In genomic region chrX:56618250-56618649, GRCh38 we compare ENCODE assay signal across 17 cellular contexts. TPM values are rescaled to one million over a fixed set of nuclear protein-coding genes. Genes with fewer than 3 reads are reported as not detected.
DNase-seq lines count a peak whose midpoint lies in the region; ATAC-seq and TF ChIP-seq lines count a peak whose summit lies in the region.
"Had no signal": no experiment of that assay in that cellular context is flagged by ENCODE, and none has a peak within 500 bp of the region (broad histone marks: within the 10 kb centered on the region; RNA-seq: fewer than 3 reads in every experiment).

No MANE protein-coding gene starts in this region.

- TF ChIP-seq POLR2A in right lobe of liver (IDR thresholded peaks at IDR 0.05) = no peak

- DNase-seq in WTC11 (ENCODE audit: low spot score) (no peak), iPS-NIHi7 (ENCODE audit: extremely low spot score) (peak; percentile 8), right lobe of liver (no peak), endothelial cell (ENCODE audit: low spot score) (no peak)
- DNase-seq in activated CD4-positive, alpha-beta memory T cell treated with anti-CD3 and anti-CD28 coated beads for 36 hours = no peak
- no peak for DNase-seq in activated CD4-positive, CD25-positive, alpha-beta regulatory T cell (lab: John Stamatoyannopoulos, UW)
- DNase-seq: Caco-2, DMS53, NCI-H1105, NCI-H187, NCI-H82, Peyer's patch, SHP77 had no signal

- H3K79me2 ChIP-seq in DOHH2 (ENCODE audit: control insufficient read depth, low read length) = no peaks in the 10 kb centered on the region

- CTCF ChIA-PET in WTC11 (lab: Charles Lee) = no interaction called here
- CTCF ChIA-PET in activated CD4-positive, alpha-beta memory T cell treated with anti-CD3 and anti-CD28 coated beads for 36 hours (lab: Charles Lee) = no interaction called here

- no peak overlapping the region for H3K27ac ChIP-seq in DOHH2 (ENCODE audit: low read depth, low read length)
- H3K27ac ChIP-seq in HUES6 (ENCODE audit: low read depth, low read length) = no peak overlapping the region
- H3K27ac ChIP-seq in right lobe of liver = no peak overlapping the region
- H3K27ac ChIP-seq: Peyer's patch had no signal

- peaks cover 9% of the 10 kb centered on the region for H3K9me3 Mint-ChIP-seq in WTC11
- H3K9me3 Mint-ChIP-seq in activated CD4-positive, alpha-beta memory T cell treated with anti-CD3 and anti-CD28 coated beads for 36 hours = peaks cover 20% of the 10 kb centered on the region
- no peaks in the 10 kb centered on the region for H3K9me3 Mint-ChIP-seq in endothelial cell (ENCODE audit: unreplicated experiment)

- H3K9me2 ChIP-seq in DOHH2 (replicated peaks; ENCODE audit: control insufficient read depth, low read length) = no peaks in the 10 kb centered on the region

- H4K20me1 ChIP-seq in DOHH2 (ENCODE audit: control insufficient read depth, insufficient read depth, low read depth, low read length) = no peaks in the 10 kb centered on the region

- H3K9ac ChIP-seq in HUES6 (ENCODE audit: low read length) = no peak overlapping the region

- 43% methylated on average over 3 of the region's 3 CpGs for WGBS in right lobe of liver (ENCODE audit: insufficient coverage, low coverage, low lambda C conversion rate, missing lambda C conversion rate)

- no peaks in the 10 kb centered on the region for H3K36me3 ChIP-seq in DOHH2 (ENCODE audit: control insufficient read depth, low read length)
- H3K36me3 ChIP-seq in HUES6 (ENCODE audit: control insufficient read depth, insufficient read depth, low read length) = no peaks in the 10 kb centered on the region
- H3K36me3 ChIP-seq in right lobe of liver = no peaks in the 10 kb centered on the region
- H3K36me3 ChIP-seq: Peyer's patch had no signal

- H3K27ac Mint-ChIP-seq in WTC11 = peak overlapping the region; percentile 92
- H3K27ac Mint-ChIP-seq in activated CD4-positive, alpha-beta memory T cell treated with anti-CD3 and anti-CD28 coated beads for 36 hours = no peak overlapping the region
- H3K27ac Mint-ChIP-seq in endothelial cell (ENCODE audit: unreplicated experiment) = no peak overlapping the region
- H3K27ac Mint-ChIP-seq: CD14-positive monocyte had no signal

- H3K27me3 ChIP-seq in DOHH2 (ENCODE audit: control insufficient read depth, low read length) (no peaks in the 10 kb centered on the region), HUES6 (ENCODE audit: control insufficient read depth, insufficient read depth, low read length) (no peaks in the 10 kb centered on the region), right lobe of liver (no peaks in the 10 kb centered on the region)
- H3K27me3 ChIP-seq: Peyer's patch had no signal

- H3K27me3 Mint-ChIP-seq in WTC11 (ENCODE audit: low read depth) (peaks cover 4% of the 10 kb centered on the region; the same call in 1 of the 2 replicates), endothelial cell (ENCODE audit: unreplicated experiment) (no peaks in the 10 kb centered on the region)
- no peaks in the 10 kb centered on the region for H3K27me3 Mint-ChIP-seq in activated CD4-positive, alpha-beta memory T cell treated with anti-CD3 and anti-CD28 coated beads for 36 hours

- peaks cover 3% of the 10 kb centered on the region; the same call in 1 of the 2 replicates for H3K36me3 Mint-ChIP-seq in WTC11
- peaks cover 8% of the 10 kb centered on the region for H3K36me3 Mint-ChIP-seq in activated CD4-positive, alpha-beta memory T cell treated with anti-CD3 and anti-CD28 coated beads for 36 hours
- no peaks in the 10 kb centered on the region for H3K36me3 Mint-ChIP-seq in endothelial cell (ENCODE audit: low read depth, unreplicated experiment)
- H3K36me3 Mint-ChIP-seq: CD14-positive monocyte had no signal

- TF ChIP-seq CTCF in DOHH2 (IDR thresholded peaks at IDR 0.05; ENCODE audit: low read depth, low read length, poor library complexity, severe bottlenecking) (no peak), WTC11 (IDR thresholded peaks at IDR 0.05) (no peak), right lobe of liver (IDR thresholded peaks at IDR 0.05) (no peak), endothelial cell (IDR thresholded peaks at IDR 0.05; ENCODE audit: unreplicated experiment) (no peak)

- no peaks in the 10 kb centered on the region for H3F3A ChIP-seq in DOHH2 (ENCODE audit: control insufficient read depth, insufficient read depth)

- H3K4me1 Mint-ChIP-seq in WTC11 (peaks cover 21% of the 10 kb centered on the region), endothelial cell (ENCODE audit: unreplicated experiment) (peaks cover 2% of the 10 kb centered on the region)
- no peaks in the 10 kb centered on the region for H3K4me1 Mint-ChIP-seq in activated CD4-positive, alpha-beta memory T cell treated with anti-CD3 and anti-CD28 coated beads for 36 hours (ENCODE audit: low read depth)

- H3K4me1 ChIP-seq in DOHH2 (ENCODE audit: control insufficient read depth, low read length) (peaks cover 4% of the 10 kb centered on the region; the same call in 1 of the 2 replicates), HUES6 (ENCODE audit: control insufficient read depth, insufficient read depth, low read length) (peaks cover 8% of the 10 kb centered on the region; the same call in 1 of the 2 replicates), right lobe of liver (no peaks in the 10 kb centered on the region)
- H3K4me1 ChIP-seq: Caco-2, Peyer's patch had no signal

- no peaks in the 10 kb centered on the region for H3K9me3 ChIP-seq in DOHH2 (ENCODE audit: control insufficient read depth, insufficient read depth, low read length)
- H3K9me3 ChIP-seq in HUES6 (ENCODE audit: control insufficient read depth, insufficient read depth, low read depth, low read length) = peaks cover 15% of the 10 kb centered on the region
- no peaks in the 10 kb centered on the region for H3K9me3 ChIP-seq in right lobe of liver
- H3K9me3 ChIP-seq: Caco-2, Peyer's patch had no signal

- 0 out of 2 replicates have a peak overlapping the region, but pooled peaks have one; percentile 8 for H3K4me2 ChIP-seq in DOHH2 (ENCODE audit: low read length)

- no peak overlapping the region for H3K4me3 ChIP-seq in DOHH2 (ENCODE audit: low read length)
- peak overlapping the region; percentile 30 for H3K4me3 ChIP-seq in HUES6 (ENCODE audit: low read depth, low read length)
- no peak overlapping the region for H3K4me3 ChIP-seq in right lobe of liver
- H3K4me3 ChIP-seq: Peyer's patch had no signal

- H3K4me3 Mint-ChIP-seq in WTC11 = peak overlapping the region; percentile 60
- no peak overlapping the region for H3K4me3 Mint-ChIP-seq in activated CD4-positive, alpha-beta memory T cell treated with anti-CD3 and anti-CD28 coated beads for 36 hours
- H3K4me3 Mint-ChIP-seq in endothelial cell (ENCODE audit: unreplicated experiment) = no peak overlapping the region
- H3K4me3 Mint-ChIP-seq: CD14-positive monocyte had no signal

- ATAC-seq in WTC11 (peak; percentile 53; the same call in 1 of the 2 replicates), right lobe of liver (no peak)
- ATAC-seq: SK-N-SH treated with all-trans-retinoic acid at 6 μM for 48 hours had no signal

- POLR2A ChIA-PET in WTC11 (lab: Charles Lee) = no interaction called here
- POLR2A ChIA-PET in activated CD4-positive, alpha-beta memory T cell treated with anti-CD3 and anti-CD28 coated beads for 36 hours (lab: Charles Lee) = no interaction called here

- intact Hi-C loops in right lobe of liver (cut with DNase I) = no loop called here
- intact Hi-C loops in activated CD4-positive, alpha-beta memory T cell treated with anti-CD3 and anti-CD28 coated beads for 36 hours (cut with micrococcal nuclease) = no loop called here

TF ChIP-seq in WTC11, 78 proteins besides CTCF, POLR2A, EP300 and RAD21 (continues in another document):
- TF ChIP-seq ZNF281 (CRISPR knock-in tag; IDR thresholded peaks at IDR 0.05) (no peak), IRF2 (CRISPR knock-in tag; IDR thresholded peaks at IDR 0.05; ENCODE audit: borderline replicate concordance, low read depth) (no peak), ATF3 (CRISPR knock-in tag; conservative IDR thresholded peaks at IDR 0.05) (no peak), FOXP1 (CRISPR knock-in tag; IDR thresholded peaks at IDR 0.05; ENCODE audit: borderline replicate concordance) (no peak), JAZF1 (CRISPR knock-in tag; IDR thresholded peaks at IDR 0.05) (no peak), GRHL2 (CRISPR knock-in tag; IDR thresholded peaks at IDR 0.05; ENCODE audit: insufficient replicate concordance, severe bottlenecking) (no peak), NR3C1 (CRISPR knock-in tag; conservative IDR thresholded peaks at IDR 0.05; ENCODE audit: low read depth) (no peak)

RNA-seq across cellular contexts. Expression of gene UBQLN2, which starts 54.8 kb away (rescaled TPM):
- 28.3 to 28.7 TPM (median 28.4 TPM) in 3 replicates for total RNA-seq in WTC11 (2021)
- 10 to 100 TPM; 11.9 to 17.7 (median 13.6) TPM for total RNA-seq in right lobe of liver
- total RNA-seq in activated CD4-positive, alpha-beta memory T cell treated with anti-CD3 and anti-CD28 coated beads for 36 hours = 10 to 100 TPM; 52.0 to 52.2 TPM
- 25.5 TPM for total RNA-seq in endothelial cell (ENCODE audit: unreplicated experiment)
